Comparison of ENCODE assay signal across 8 cellular contexts in genomic region chr7:142556745-142557144, GRCh38.
A peak's percentile ranks its signal among the peaks of the same experiment; 100 is the strongest.
DNase-seq lines count a peak whose midpoint lies in the region; ATAC-seq and TF ChIP-seq lines count a peak whose summit lies in the region.

No MANE protein-coding gene starts in this region.

- H3K27me3 ChIP-seq in Caco-2 (replicated peaks; ENCODE audit: control insufficient read depth, insufficient read depth, low read length): no peaks in the 10 kb centered on the region
- H3K27me3 ChIP-seq in brain microvascular endothelial cell (replicated peaks): no peaks in the 10 kb centered on the region
- no peaks in the 10 kb centered on the region for H3K27me3 ChIP-seq in right lobe of liver

- peaks cover 5% of the 10 kb centered on the region for H3K4me1 Mint-ChIP-seq in Caco-2 (ENCODE audit: low read depth, unreplicated experiment)
- peaks cover 2% of the 10 kb centered on the region for H3K4me1 Mint-ChIP-seq in activated naive CD8-positive, alpha-beta T cell treated with anti-CD3 and anti-CD28 coated beads for 36 hours

- POLR2A ChIA-PET in Caco-2 (lab: Charles Lee): no interaction called here

- in situ Hi-C loops in brain microvascular endothelial cell (cut with HindIII; ENCODE audit: low pct_ligation_motif_present, low sequenced_read_pairs): no loop called here

- H3K4me3 Mint-ChIP-seq in Caco-2 (ENCODE audit: unreplicated experiment): no peak overlapping the region
- H3K4me3 Mint-ChIP-seq in activated naive CD8-positive, alpha-beta T cell treated with anti-CD3 and anti-CD28 coated beads for 36 hours: no peak overlapping the region

- H3K27ac Mint-ChIP-seq in Caco-2 (ENCODE audit: unreplicated experiment): no peak overlapping the region
- no peak overlapping the region for H3K27ac Mint-ChIP-seq in activated naive CD8-positive, alpha-beta T cell treated with anti-CD3 and anti-CD28 coated beads for 36 hours

- H3K9me3 ChIP-seq in Caco-2 (no peaks in the 10 kb centered on the region), right lobe of liver (no peaks in the 10 kb centered on the region)

- H3K36me3 ChIP-seq in Caco-2 (ENCODE audit: control insufficient read depth, insufficient read depth, low read length): no peaks in the 10 kb centered on the region
- no peaks in the 10 kb centered on the region for H3K36me3 ChIP-seq in brain microvascular endothelial cell (replicated peaks)
- H3K36me3 ChIP-seq in right lobe of liver: no peaks in the 10 kb centered on the region

- peak in 1 of 2 experiments; percentile 29 for TF ChIP-seq CTCF in Caco-2 (IDR thresholded peaks at IDR 0.05; ENCODE audit: insufficient read depth in 1 of 2, low read depth in 1 of 2, low read length in 1 of 2, severe bottlenecking in 1 of 2, unreplicated experiment in 1 of 2)
- TF ChIP-seq CTCF in LNCaP clone FGC (IDR thresholded peaks at IDR 0.05; ENCODE audit: control insufficient read depth, extremely low read depth, insufficient read depth): 0 out of 2 replicates have a peak, but pooled peaks have one; percentile 1
- peak; percentile 63 for TF ChIP-seq CTCF in brain microvascular endothelial cell (IDR thresholded peaks at IDR 0.05; ENCODE audit: low read depth, low read length, missing control alignments)
- peak; percentile 12 to 27 (median 18) for TF ChIP-seq CTCF in right lobe of liver (IDR thresholded peaks at IDR 0.05)

- intact Hi-C loops in Caco-2 (cut with micrococcal nuclease; ENCODE audit: unreplicated experiment) (no loop called here), right lobe of liver (cut with DNase I) (no loop called here)

- WGBS in right lobe of liver (ENCODE audit: insufficient coverage, low coverage, low lambda C conversion rate, missing lambda C conversion rate): 5% methylated on average over 5 of the region's 5 CpGs

- no TSS peak for BruUV-seq in Caco-2 (replicated peaks; lab: Mats Ljungman, UMichigan)

- DNase-seq in Caco-2 (peak; percentile 60 to 74), LNCaP clone FGC (ENCODE audit: low read depth) (peak; percentile 32), brain microvascular endothelial cell (peak; percentile 94), right lobe of liver (peak; percentile 73 to 78 (median 74)), NCI-H1105 (lab: John Stamatoyannopoulos, UW) (no peak), T-helper 9 cell (no peak)
- DNase-seq in activated naive CD8-positive, alpha-beta T cell treated with anti-CD3 and anti-CD28 coated beads for 36 hours: no peak
- no peak for DNase-seq in effector CD4-positive, alpha-beta T cell

- H3K36me3 Mint-ChIP-seq in Caco-2 (ENCODE audit: insufficient read depth, unreplicated experiment): no peaks in the 10 kb centered on the region
- H3K36me3 Mint-ChIP-seq in activated naive CD8-positive, alpha-beta T cell treated with anti-CD3 and anti-CD28 coated beads for 36 hours: no peaks in the 10 kb centered on the region

- H3K27ac ChIP-seq in brain microvascular endothelial cell: peak overlapping the region; percentile 67
- no peak overlapping the region for H3K27ac ChIP-seq in right lobe of liver

- peaks cover 4% of the 10 kb centered on the region; the same call in 1 of the 2 replicates for H3K4me1 ChIP-seq in Caco-2
- H3K4me1 ChIP-seq in right lobe of liver: no peaks in the 10 kb centered on the region

- peaks cover 11% of the 10 kb centered on the region for H3K27me3 Mint-ChIP-seq in Caco-2 (ENCODE audit: insufficient read depth, unreplicated experiment)
- peaks cover 7% of the 10 kb centered on the region for H3K27me3 Mint-ChIP-seq in activated naive CD8-positive, alpha-beta T cell treated with anti-CD3 and anti-CD28 coated beads for 36 hours

- peak; percentile 82 to 99 (median 93) for ATAC-seq in right lobe of liver

- no peaks in the 10 kb centered on the region for H3K9me3 Mint-ChIP-seq in Caco-2 (ENCODE audit: unreplicated experiment)
- H3K9me3 Mint-ChIP-seq in activated naive CD8-positive, alpha-beta T cell treated with anti-CD3 and anti-CD28 coated beads for 36 hours: no peaks in the 10 kb centered on the region

- H3K4me3 ChIP-seq in Caco-2 (ENCODE audit: low read depth, low read length): no peak overlapping the region
- H3K4me3 ChIP-seq in LNCaP clone FGC (ENCODE audit: low read depth, low read length): no peak overlapping the region
- H3K4me3 ChIP-seq in brain microvascular endothelial cell (ENCODE audit: low read depth, low read length): no peak overlapping the region
- no peak overlapping the region for H3K4me3 ChIP-seq in right lobe of liver

- CTCF ChIA-PET in Caco-2 (lab: Charles Lee): interaction anchor here (0.7 kb wide), 1 partner anchor 257 kb away, joined by 3 read pairs; no protein-coding TSS in a partner anchor

- TF ChIP-seq POLR2A in right lobe of liver (IDR thresholded peaks at IDR 0.05): no peak

Comparison
In these comparisons a context has a peak if more than half of its experiments do, and no peak if none do; other contexts are left out.
1. DNase-seq: peak in Caco-2 (2 of 2), LNCaP clone FGC (single experiment), brain microvascular endothelial cell (single experiment) and right lobe of liver (3 of 3); none in activated naive CD8-positive, alpha-beta T cell treated with anti-CD3 and anti-CD28 coated beads for 36 hours (single experiment), NCI-H1105 (single experiment), T-helper 9 cell (single experiment) and effector CD4-positive, alpha-beta T cell (single experiment).